8 cellular contexts compared by ENCODE assay signal in the genomic region with DNA sequence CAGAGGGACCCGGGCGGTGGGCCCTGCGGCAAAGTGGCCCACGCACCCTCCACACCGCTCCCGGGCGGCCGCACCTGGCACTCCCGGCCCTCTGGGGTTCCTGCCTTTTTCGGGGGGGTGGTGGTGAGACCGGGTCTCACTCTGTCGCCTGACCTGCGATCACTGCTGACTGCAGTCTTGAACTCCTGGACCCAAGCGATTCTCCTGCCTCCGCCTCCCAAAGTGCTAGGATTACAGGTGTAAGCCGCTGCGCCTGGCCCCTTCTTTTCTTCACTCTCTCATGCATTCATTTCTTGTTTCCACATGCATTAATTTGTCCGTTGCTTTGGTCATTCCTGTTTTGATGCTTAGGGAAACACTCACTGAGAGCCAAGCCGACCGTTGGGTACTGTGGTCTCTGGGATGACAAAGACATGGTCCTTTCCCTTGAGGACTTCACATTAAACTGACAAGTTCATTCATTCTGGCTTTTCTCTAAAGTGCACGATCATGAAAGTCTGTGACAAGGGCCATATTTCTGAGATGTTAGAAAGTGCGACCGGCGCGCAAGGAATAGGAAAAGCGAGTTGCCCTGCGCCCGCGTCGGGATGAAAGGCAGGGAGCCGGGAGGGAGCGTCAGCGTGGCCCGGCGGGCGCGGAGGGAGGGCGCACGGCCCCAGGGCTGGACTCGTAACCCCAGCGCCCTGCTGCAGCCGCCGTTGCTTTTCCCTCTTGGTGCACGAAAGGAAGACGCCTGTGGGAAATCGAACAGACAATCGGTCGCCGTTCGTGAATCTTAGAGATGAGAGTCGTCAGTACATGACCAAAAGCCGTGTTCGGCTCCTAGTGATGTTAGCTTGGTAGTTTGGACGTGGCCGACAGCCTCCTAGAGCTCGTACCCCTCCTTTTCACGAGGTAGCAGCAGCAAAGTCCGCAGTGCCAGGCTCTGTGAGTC. TPM values are rescaled to one million over a fixed set of nuclear protein-coding genes. Genes with fewer than 3 reads are reported as not detected.
A peak's percentile ranks its signal among the peaks of the same experiment; 100 is the strongest.
DNase-seq lines count a peak whose midpoint lies in the region; ATAC-seq and TF ChIP-seq lines count a peak whose summit lies in the region.

No MANE protein-coding gene starts in this region.

- H3K4ac ChIP-seq in neuronal stem cell (ENCODE audit: low read length), result no peak overlapping the region

- no peaks in the 10 kb centered on the region for H3K36me3 Mint-ChIP-seq in CD4-positive, CD25-positive, alpha-beta regulatory T cell

- peaks cover 0 to 6% (median 0%) of the 10 kb centered on the region in 7 donors for H3K9me3 Mint-ChIP-seq in CD4-positive, CD25-positive, alpha-beta regulatory T cell

- H4K91ac ChIP-seq in neuronal stem cell (ENCODE audit: low read depth, low read length, poor library complexity), result no peak overlapping the region

- no peak; the same call in 1 of the 2 replicates for TF ChIP-seq CTCF in HEK293 (tag by site-specific recombination; IDR thresholded peaks at IDR 0.05)

- peak overlapping the region; percentile 90 for H2AFZ ChIP-seq in neuronal stem cell (ENCODE audit: low read length)

- peak overlapping the region; percentile 31 for H3K14ac ChIP-seq in neuronal stem cell (ENCODE audit: low read length)

- peaks cover 0 to 18% (median 13%) of the 10 kb centered on the region in 4 donors for H3K4me1 Mint-ChIP-seq in CD4-positive, CD25-positive, alpha-beta regulatory T cell

- peak overlapping the region; percentile 87 for H3K9ac ChIP-seq in neuronal stem cell (ENCODE audit: low read depth, low read length, poor library complexity)

- peak overlapping the region; percentile 74 for H3K18ac ChIP-seq in neuronal stem cell (ENCODE audit: low read length)

- no peaks in the 10 kb centered on the region for H3K9me3 ChIP-seq in CD4-positive, CD25-positive, alpha-beta regulatory T cell (ENCODE audit: control insufficient read depth in 2 of 2, low read length in 2 of 2)
- no peaks in the 10 kb centered on the region for H3K9me3 ChIP-seq in HEK293 (ENCODE audit: control insufficient read depth, insufficient read depth, low read depth, low read length)
- no peaks in the 10 kb centered on the region for H3K9me3 ChIP-seq in neuronal stem cell (replicated peaks in 1 of 2; ENCODE audit: control insufficient read depth in 2 of 2, insufficient read depth in 1 of 2, low read depth in 1 of 2, low read length in 2 of 2)

- no peak overlapping the region for H3K27ac ChIP-seq in CD4-positive, CD25-positive, alpha-beta regulatory T cell (ENCODE audit: insufficient read depth, low read length, poor library complexity, severe bottlenecking)
- H3K27ac ChIP-seq in HEK293 (ENCODE audit: extremely low read depth, low read depth, low read length), result no peak overlapping the region; the same call in 1 of the 2 replicates
- H3K27ac ChIP-seq in neuronal stem cell (replicated peaks; ENCODE audit: low read length), result no peak overlapping the region

- H3K27me3 Mint-ChIP-seq in CD4-positive, CD25-positive, alpha-beta regulatory T cell, result peaks cover 72% of the 10 kb centered on the region

- no peak overlapping the region for H2BK5ac ChIP-seq in neuronal stem cell (ENCODE audit: low read length)

- no peak for DNase-seq in CD4-positive, CD25-positive, alpha-beta regulatory T cell
- peak; percentile 12 to 25 for DNase-seq in activated CD4-positive, alpha-beta T cell treated with anti-CD3 and anti-CD28 coated beads, Interleukin-2, amount 50 U/mL, for 48 hours
- peak; percentile 13 for DNase-seq in fibroblast of peridontal ligament (ENCODE audit: extremely low read depth)
- DNase-seq in neuronal stem cell (ENCODE audit: low spot score), result peak; percentile 18
- no peak for DNase-seq in stimulated activated naive CD4-positive, alpha-beta T cell treated with Interleukin-2 at 50 U/mL for 16 hours (lab: John Stamatoyannopoulos, UW)
- no peak for DNase-seq in GM19240 (ENCODE audit: insufficient read length, low spot score)
- DNase-seq in NCI-H1436 (lab: John Stamatoyannopoulos, UW), result no peak

- no peaks in the 10 kb centered on the region for H3K79me1 ChIP-seq in neuronal stem cell (ENCODE audit: low read depth, low read length)

- no peak overlapping the region for H4K8ac ChIP-seq in neuronal stem cell (ENCODE audit: low read depth, low read length)

- no peaks in the 10 kb centered on the region for H3K36me3 ChIP-seq in CD4-positive, CD25-positive, alpha-beta regulatory T cell (ENCODE audit: control insufficient read depth, insufficient read depth, low read length)
- H3K36me3 ChIP-seq in HEK293 (ENCODE audit: control insufficient read depth in 2 of 2, insufficient read depth in 1 of 2, low read length in 2 of 2), result no peaks in the 10 kb centered on the region
- no peaks in the 10 kb centered on the region for H3K36me3 ChIP-seq in neuronal stem cell (replicated peaks in 1 of 2; ENCODE audit: control insufficient read depth in 2 of 2, insufficient read depth in 2 of 2, low read length in 2 of 2)

- peak overlapping the region; percentile 91 for H3K4me2 ChIP-seq in neuronal stem cell (ENCODE audit: insufficient read depth, low read length, poor library complexity, severe bottlenecking)

- CTCF ChIA-PET in HEK293 (lab: Yijun Ruan, JAX), result no interaction called here

- POLR2A ChIA-PET in HEK293 (lab: Yijun Ruan, JAX), result interaction anchor here (1.5 kb wide), 1 partner anchor 278 kb away, joined by 5 read pairs; a partner anchor contains a TSS

- H2BK15ac ChIP-seq in neuronal stem cell (ENCODE audit: low read length), result no peak overlapping the region

- H3K4me3 ChIP-seq in CD4-positive, CD25-positive, alpha-beta regulatory T cell (ENCODE audit: low read depth, low read length), result peak overlapping the region; percentile 21
- peak overlapping the region; percentile 59 for H3K4me3 ChIP-seq in HEK293 (ENCODE audit: low read depth, low read length)
- H3K4me3 ChIP-seq in neuronal stem cell (ENCODE audit: low read length in 2 of 2), result peak overlapping the region; percentile 35 to 76

- peak overlapping the region in 1 of 3 donors; percentile 6 for H3K27ac Mint-ChIP-seq in CD4-positive, CD25-positive, alpha-beta regulatory T cell

- WGBS in neuronal stem cell (ENCODE audit: extremely low coverage in 2 of 2, insufficient read length in 2 of 2, insufficient replicate concordance in 1 of 2), 2 donors, result no CpG with 5 or more reads among the region's 58 CpGs

- no peak overlapping the region for H2BK120ac ChIP-seq in neuronal stem cell (ENCODE audit: low read depth, low read length)

- H2BK12ac ChIP-seq in neuronal stem cell (ENCODE audit: low read length), result peak overlapping the region; percentile 31

- H2AK5ac ChIP-seq in neuronal stem cell (ENCODE audit: low read depth, low read length), result no peak overlapping the region

- peaks cover 34% of the 10 kb centered on the region for H3K27me3 ChIP-seq in CD4-positive, CD25-positive, alpha-beta regulatory T cell (ENCODE audit: control insufficient read depth, insufficient read depth, low read length)
- H3K27me3 ChIP-seq in neuronal stem cell (ENCODE audit: control insufficient read depth in 3 of 3, insufficient read depth in 3 of 3, low read depth in 1 of 3, low read length in 3 of 3), result peaks cover 18 to 78% (median 38%) of the 10 kb centered on the region in 3 experiments

- peaks cover 18% of the 10 kb centered on the region for H3K4me1 ChIP-seq in CD4-positive, CD25-positive, alpha-beta regulatory T cell (ENCODE audit: control insufficient read depth, insufficient read depth, low read length, poor library complexity, severe bottlenecking)
- no peaks in the 10 kb centered on the region for H3K4me1 ChIP-seq in HEK293 (ENCODE audit: control insufficient read depth, insufficient read depth, low read length)
- H3K4me1 ChIP-seq in neuronal stem cell (ENCODE audit: control insufficient read depth in 2 of 2, insufficient read depth in 1 of 2, low read depth in 1 of 2, low read length in 2 of 2), result peaks cover 2 to 9% of the 10 kb centered on the region in 2 donors

- no peak for ATAC-seq in CD4-positive, CD25-positive, alpha-beta regulatory T cell (ENCODE audit: low read depth in 2 of 2)

- H3K4me3 Mint-ChIP-seq in CD4-positive, CD25-positive, alpha-beta regulatory T cell, result peak overlapping the region; percentile 4 to 89 (median 78)

- H3K23ac ChIP-seq in neuronal stem cell (ENCODE audit: low read depth, low read length, poor library complexity), result peak overlapping the region; percentile 86

TF ChIP-seq in HEK293, 187 proteins besides CTCF, POLR2A, EP300 and RAD21:
- TF ChIP-seq, protein P1, sequence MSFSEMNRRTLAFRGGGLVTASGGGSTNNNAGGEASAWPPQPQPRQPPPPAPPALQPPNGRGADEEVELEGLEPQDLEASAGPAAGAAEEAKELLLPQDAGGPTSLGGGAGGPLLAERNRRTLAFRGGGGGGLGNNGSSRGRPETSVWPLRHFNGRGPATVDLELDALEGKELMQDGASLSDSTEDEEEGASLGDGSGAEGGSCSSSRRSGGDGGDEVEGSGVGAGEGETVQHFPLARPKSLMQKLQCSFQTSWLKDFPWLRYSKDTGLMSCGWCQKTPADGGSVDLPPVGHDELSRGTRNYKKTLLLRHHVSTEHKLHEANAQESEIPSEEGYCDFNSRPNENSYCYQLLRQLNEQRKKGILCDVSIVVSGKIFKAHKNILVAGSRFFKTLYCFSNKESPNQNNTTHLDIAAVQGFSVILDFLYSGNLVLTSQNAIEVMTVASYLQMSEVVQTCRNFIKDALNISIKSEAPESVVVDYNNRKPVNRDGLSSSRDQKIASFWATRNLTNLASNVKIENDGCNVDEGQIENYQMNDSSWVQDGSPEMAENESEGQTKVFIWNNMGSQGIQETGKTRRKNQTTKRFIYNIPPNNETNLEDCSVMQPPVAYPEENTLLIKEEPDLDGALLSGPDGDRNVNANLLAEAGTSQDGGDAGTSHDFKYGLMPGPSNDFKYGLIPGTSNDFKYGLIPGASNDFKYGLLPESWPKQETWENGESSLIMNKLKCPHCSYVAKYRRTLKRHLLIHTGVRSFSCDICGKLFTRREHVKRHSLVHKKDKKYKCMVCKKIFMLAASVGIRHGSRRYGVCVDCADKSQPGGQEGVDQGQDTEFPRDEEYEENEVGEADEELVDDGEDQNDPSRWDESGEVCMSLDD (tag by site-specific recombination; IDR thresholded peaks at IDR 0.05), result 0 out of 2 replicates have a peak, but pooled peaks have one; percentile 2
- no peak for TF ChIP-seq SP7 (tag by site-specific recombination; IDR thresholded peaks at IDR 0.05)

RNA-seq across cellular contexts. Expression of a gene that starts 1.0 kb away (rescaled TPM):
- total RNA-seq in CD4-positive, CD25-positive, alpha-beta regulatory T cell, result 6.4 TPM
- polyA plus RNA-seq in CD4-positive, CD25-positive, alpha-beta regulatory T cell, result under 1 TPM in 3 of 4 donors, not detected in 1; 0.47 to 0.69 (median 0.60) TPM
- 0.11 TPM for polyA plus RNA-seq in neuronal stem cell (2013, experiment 1 of 2)
- 0.30 TPM for polyA plus RNA-seq in neuronal stem cell (2013, experiment 2 of 2)

RNA-seq across cellular contexts. Expression of a gene that starts 50.4 kb away (rescaled TPM):
- total RNA-seq in CD4-positive, CD25-positive, alpha-beta regulatory T cell, result not detected
- polyA plus RNA-seq in CD4-positive, CD25-positive, alpha-beta regulatory T cell, result under 1 TPM in 1 of 4 donors, not detected in 3; 0.15 TPM
- 0.24 TPM for polyA plus RNA-seq in neuronal stem cell (2013, experiment 1 of 2)
- 0.17 TPM for polyA plus RNA-seq in neuronal stem cell (2013, experiment 2 of 2)

Comparison
In these comparisons a context has a peak if more than half of its experiments do, and no peak if none do; other contexts are left out.
1. DNase-seq: peak in activated CD4-positive, alpha-beta T cell treated with anti-CD3 and anti-CD28 coated beads, Interleukin-2, amount 50 U/mL, for 48 hours (2 of 2), fibroblast of peridontal ligament (single experiment) and neuronal stem cell (single experiment); none in CD4-positive, CD25-positive, alpha-beta regulatory T cell (0 of 3), stimulated activated naive CD4-positive, alpha-beta T cell treated with Interleukin-2 at 50 U/mL for 16 hours (single experiment), GM19240 (single experiment) and NCI-H1436 (single experiment).
2. Peak in every context shown above with its lines, with median percentiles within 50 percentile points of each other: H3K4me3 ChIP-seq.